In the genomic region with DNA sequence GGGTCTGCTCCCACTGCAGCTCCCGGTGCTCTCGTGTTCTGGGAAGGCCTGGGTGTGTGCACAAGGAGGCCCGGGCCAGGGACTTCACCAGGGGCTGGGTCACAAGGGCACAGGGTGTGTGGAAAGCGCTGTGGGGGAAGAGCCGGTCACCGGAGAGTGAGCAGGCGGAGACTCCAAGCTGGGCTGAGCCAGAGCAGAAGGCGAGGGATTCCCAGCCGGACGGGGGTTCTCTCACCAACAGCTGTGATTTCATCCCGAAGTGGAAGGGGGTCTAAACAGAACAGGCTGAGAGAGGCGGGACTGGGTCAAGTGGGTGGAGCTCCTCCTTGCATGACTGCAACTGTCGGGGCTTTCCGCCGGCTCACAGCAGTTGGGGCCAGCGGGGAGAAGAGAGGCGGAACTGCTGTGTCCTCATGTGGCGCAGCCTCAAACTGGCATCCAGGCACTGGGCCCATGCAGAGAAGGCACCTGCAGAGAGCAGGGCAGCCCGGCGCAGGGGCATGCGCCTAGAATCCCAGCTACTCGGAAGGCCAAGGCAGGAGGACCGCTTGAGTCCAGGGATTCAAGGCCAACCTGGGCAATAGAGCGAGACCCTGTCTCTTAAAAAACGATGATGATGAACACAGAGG, we compare ENCODE assay signal across 8 cellular contexts. TPM values are rescaled to one million over a fixed set of nuclear protein-coding genes. Genes with fewer than 3 reads are reported as not detected.
A peak's percentile ranks its signal among the peaks of the same experiment; 100 is the strongest.
DNase-seq lines count a peak whose midpoint lies in the region; ATAC-seq and TF ChIP-seq lines count a peak whose summit lies in the region.

No MANE protein-coding gene starts in this region.

- no peaks in the 10 kb centered on the region for H3K9me3 ChIP-seq in mucosa of rectum (ENCODE audit: control insufficient read depth in 2 of 2, low read length in 2 of 2)

- H3K4me1 Mint-ChIP-seq in activated naive CD8-positive, alpha-beta T cell treated with anti-CD3 and anti-CD28 coated beads, Interleukin-2, amount 10 ng/mL, durations not matched to agents 7 days and 5 days = peaks cover 45% of the 10 kb centered on the region

- H3K36me3 Mint-ChIP-seq in activated naive CD8-positive, alpha-beta T cell treated with anti-CD3 and anti-CD28 coated beads, Interleukin-2, amount 10 ng/mL, durations not matched to agents 7 days and 5 days = peaks cover 33% of the 10 kb centered on the region

- ATAC-seq in GM18508 (IDR thresholded peaks at IDR 0.05; ENCODE audit: insufficient read depth, unreplicated experiment) (peak; percentile 37), HG02870 (IDR thresholded peaks at IDR 0.05; ENCODE audit: unreplicated experiment) (peak; percentile 52)
- ATAC-seq in activated naive CD8-positive, alpha-beta T cell treated with anti-CD3 and anti-CD28 coated beads, Interleukin-2, amount 10 ng/mL, durations not matched to agents 7 days and 5 days (ENCODE audit: low read depth) = peak; percentile 84

- TF ChIP-seq POLR2A in Raji (IDR thresholded peaks at IDR 0.05; ENCODE audit: insufficient read depth, low read depth, low read length) = peak; percentile 87

- H3K27me3 Mint-ChIP-seq in activated naive CD8-positive, alpha-beta T cell treated with anti-CD3 and anti-CD28 coated beads, Interleukin-2, amount 10 ng/mL, durations not matched to agents 7 days and 5 days = no peaks in the 10 kb centered on the region

- H3K27ac Mint-ChIP-seq in activated naive CD8-positive, alpha-beta T cell treated with anti-CD3 and anti-CD28 coated beads, Interleukin-2, amount 10 ng/mL, durations not matched to agents 7 days and 5 days = peak overlapping the region; percentile 99

- peaks cover 11 to 21% of the 10 kb centered on the region in 2 donors for H3K36me3 ChIP-seq in mucosa of rectum (ENCODE audit: control insufficient read depth in 2 of 2, insufficient read depth in 2 of 2, low read length in 2 of 2)

- POLR2A ChIA-PET in activated naive CD8-positive, alpha-beta T cell treated with anti-CD3 and anti-CD28 coated beads, Interleukin-2, amount 10 ng/mL, durations not matched to agents 7 days and 5 days (lab: Charles Lee) = interaction anchor here (1.2 to 4.0 kb wide), 10 partner anchors 8 to 38 kb away, joined by 3 to 88 read pairs (median 11); a partner anchor contains a TSS

- peak overlapping the region in 1 of 2 donors; percentile 54 for H3K4me3 ChIP-seq in mucosa of rectum (ENCODE audit: low read length in 2 of 2)

- H3K27ac ChIP-seq in mucosa of rectum (ENCODE audit: low read depth in 2 of 2, low read length in 2 of 2) = peak overlapping the region; percentile 72 to 94

- H3K4me1 ChIP-seq in mucosa of rectum (ENCODE audit: control insufficient read depth in 2 of 2, insufficient read depth in 2 of 2, low read length in 2 of 2) = peaks cover 5 to 17% of the 10 kb centered on the region in 2 donors

- peak overlapping the region; percentile 24 to 72 for H3K9ac ChIP-seq in mucosa of rectum (ENCODE audit: low read depth in 1 of 2, low read length in 2 of 2)

- peak; percentile 82 for DNase-seq in activated naive CD8-positive, alpha-beta T cell treated with anti-CD3 and anti-CD28 coated beads, Interleukin-2, amount 10 ng/mL, durations not matched to agents 7 days and 5 days
- peak; percentile 84 for DNase-seq in stimulated activated naive CD4-positive, alpha-beta T cell treated with Interleukin-2 at 50 U/mL for 16 hours (lab: John Stamatoyannopoulos, UW)
- no peak for DNase-seq in AML-193 (lab: John Stamatoyannopoulos, UW)
- DNase-seq in DMS53 (lab: John Stamatoyannopoulos, UW) = no peak

- no peaks in the 10 kb centered on the region for H3K27me3 ChIP-seq in mucosa of rectum (ENCODE audit: control insufficient read depth in 2 of 2, insufficient read depth in 2 of 2, low read length in 2 of 2)

- no peaks in the 10 kb centered on the region for H3K9me3 Mint-ChIP-seq in activated naive CD8-positive, alpha-beta T cell treated with anti-CD3 and anti-CD28 coated beads, Interleukin-2, amount 10 ng/mL, durations not matched to agents 7 days and 5 days

- peak overlapping the region; percentile 89 for H3K4me3 Mint-ChIP-seq in activated naive CD8-positive, alpha-beta T cell treated with anti-CD3 and anti-CD28 coated beads, Interleukin-2, amount 10 ng/mL, durations not matched to agents 7 days and 5 days

RNA-seq across cellular contexts. Expression of a gene that starts 7.6 kb away (rescaled TPM):
- total RNA-seq in activated naive CD8-positive, alpha-beta T cell treated with anti-CD3 and anti-CD28 coated beads, Interleukin-2, amount 10 ng/mL, durations not matched to agents 7 days and 5 days = 10 to 100 TPM; 51.9 to 58.3 TPM

RNA-seq across cellular contexts. Expression of a gene that starts 29.6 kb away (rescaled TPM):
- 10 to 100 TPM; 37.8 to 39.1 TPM for total RNA-seq in activated naive CD8-positive, alpha-beta T cell treated with anti-CD3 and anti-CD28 coated beads, Interleukin-2, amount 10 ng/mL, durations not matched to agents 7 days and 5 days

RNA-seq across cellular contexts. Expression of a gene that starts 38.9 kb away (rescaled TPM):
- 10 to 100 TPM; 12.5 to 14.0 TPM for total RNA-seq in activated naive CD8-positive, alpha-beta T cell treated with anti-CD3 and anti-CD28 coated beads, Interleukin-2, amount 10 ng/mL, durations not matched to agents 7 days and 5 days

RNA-seq across cellular contexts. Expression of a gene that starts 39.0 kb away (rescaled TPM):
- total RNA-seq in activated naive CD8-positive, alpha-beta T cell treated with anti-CD3 and anti-CD28 coated beads, Interleukin-2, amount 10 ng/mL, durations not matched to agents 7 days and 5 days = 10 to 100 TPM; 14.7 to 15.8 TPM

RNA-seq across cellular contexts. Expression of a gene that starts 53.0 kb away (rescaled TPM):
- 10 to 100 TPM; 48.3 to 53.6 TPM for total RNA-seq in activated naive CD8-positive, alpha-beta T cell treated with anti-CD3 and anti-CD28 coated beads, Interleukin-2, amount 10 ng/mL, durations not matched to agents 7 days and 5 days

Comparison
In these comparisons a context has a peak if more than half of its experiments do, and no peak if none do; other contexts are left out.
1. DNase-seq: peak in activated naive CD8-positive, alpha-beta T cell treated with anti-CD3 and anti-CD28 coated beads, Interleukin-2, amount 10 ng/mL, durations not matched to agents 7 days and 5 days (single experiment) and stimulated activated naive CD4-positive, alpha-beta T cell treated with Interleukin-2 at 50 U/mL for 16 hours (single experiment); none in AML-193 (0 of 2) and DMS53 (single experiment).
2. Peak in every context shown above with its lines, with median percentiles within 50 percentile points of each other: ATAC-seq.